ENCODE assay signal across 1 cellular context in genomic region chr17:60160829-60161501, GRCh38.
TF ChIP-seq lines count a peak whose summit lies in the region.

No MANE protein-coding gene starts in this region.

TF ChIP-seq in GM12878, 131 proteins besides CTCF, POLR2A, EP300 and RAD21 (continued from another document and continues in another):
- TF ChIP-seq RELA (IDR thresholded peaks at IDR 0.05; ENCODE audit: borderline replicate concordance, partially characterized antibody) = no peak
- no peak for TF ChIP-seq ZNF207 (IDR thresholded peaks at IDR 0.05; ENCODE audit: borderline replicate concordance)
- no peak for TF ChIP-seq PML (IDR thresholded peaks at IDR 0.05; ENCODE audit: low read length)
- TF ChIP-seq SREBF1 (IDR thresholded peaks at IDR 0.05; ENCODE audit: low read length) = no peak
- no peak for TF ChIP-seq USF1 (IDR thresholded peaks at IDR 0.05; ENCODE audit: borderline replicate concordance, extremely low read length, insufficient read depth, low read depth, low read length)
- TF ChIP-seq HCFC1 (IDR thresholded peaks at IDR 0.05; ENCODE audit: low read length) = no peak
- TF ChIP-seq BHLHE40 (IDR thresholded peaks at IDR 0.05; ENCODE audit: borderline replicate concordance in 1 of 2, low read depth in 2 of 2, low read length in 1 of 2) = no peak
- no peak for TF ChIP-seq JUNB (IDR thresholded peaks at IDR 0.05)
- no peak for TF ChIP-seq NKRF (conservative IDR thresholded peaks at IDR 0.05)
- TF ChIP-seq NR2F1 (conservative IDR thresholded peaks at IDR 0.05) = no peak
- no peak for TF ChIP-seq JUND (IDR thresholded peaks at IDR 0.05; ENCODE audit: low read depth, low read length)
- no peak for TF ChIP-seq E4F1 (IDR thresholded peaks at IDR 0.05; ENCODE audit: borderline replicate concordance, partially characterized antibody)
- no peak for TF ChIP-seq BRCA1 (IDR thresholded peaks at IDR 0.05; ENCODE audit: low read depth, low read length)
- TF ChIP-seq BCL11A (IDR thresholded peaks at IDR 0.05; ENCODE audit: low read depth, low read length) = no peak
- TF ChIP-seq SRF (IDR thresholded peaks at IDR 0.05; ENCODE audit: low read depth in 2 of 2, low read length in 2 of 2) = no peak
- TF ChIP-seq GATAD2B (conservative IDR thresholded peaks at IDR 0.05; ENCODE audit: low read depth) = no peak
- TF ChIP-seq SMAD5 (IDR thresholded peaks at IDR 0.05; ENCODE audit: low read depth) = no peak
- TF ChIP-seq IKZF2 (IDR thresholded peaks at IDR 0.05) = peak; percentile 16 to 35; a peak in 1 of 4 replicates
- 0 out of 2 replicates have a peak, but pooled peaks have one; percentile 18 for TF ChIP-seq SMARCA5 (IDR thresholded peaks at IDR 0.05)
- peak; percentile 48; the same call in 1 of the 2 replicates for TF ChIP-seq IKZF1 (conservative IDR thresholded peaks at IDR 0.05)
- no peak for TF ChIP-seq SPI1 (IDR thresholded peaks at IDR 0.05; ENCODE audit: borderline replicate concordance, insufficient read depth, low read depth, low read length)
- no peak for TF ChIP-seq SUZ12 (IDR thresholded peaks at IDR 0.05; ENCODE audit: unreplicated experiment)
- no peak for TF ChIP-seq STAT1 (conservative IDR thresholded peaks at IDR 0.05)
- TF ChIP-seq MXI1 (IDR thresholded peaks at IDR 0.05; ENCODE audit: low read depth, low read length) = no peak
- TF ChIP-seq KLF5 (IDR thresholded peaks at IDR 0.05; ENCODE audit: partially characterized antibody) = no peak
- TF ChIP-seq MEF2B (IDR thresholded peaks at IDR 0.05; ENCODE audit: partially characterized antibody, poor library complexity, severe bottlenecking) = peak; percentile 89
- TF ChIP-seq SREBF2 (IDR thresholded peaks at IDR 0.05; ENCODE audit: low read length) = no peak
- no peak for TF ChIP-seq ZBTB40 (IDR thresholded peaks at IDR 0.05; ENCODE audit: borderline replicate concordance)
- TF ChIP-seq RUNX3 (IDR thresholded peaks at IDR 0.05; ENCODE audit: low read length) = 0 out of 2 replicates have a peak, but pooled peaks have one; percentile 7
- TF ChIP-seq HDAC2 (IDR thresholded peaks at IDR 0.05) = no peak
- no peak for TF ChIP-seq PRDM15 (CRISPR knock-in tag; IDR thresholded peaks at IDR 0.05)
- no peak for TF ChIP-seq ATF7 (IDR thresholded peaks at IDR 0.05; ENCODE audit: low read depth)
- no peak for TF ChIP-seq YBX1 (IDR thresholded peaks at IDR 0.05)
- no peak for TF ChIP-seq MAX (IDR thresholded peaks at IDR 0.05; ENCODE audit: low read depth, low read length)
- TF ChIP-seq CREM (IDR thresholded peaks at IDR 0.05; ENCODE audit: low read depth) = no peak
- TF ChIP-seq ATF2 (IDR thresholded peaks at IDR 0.05; ENCODE audit: low read length) = no peak
- TF ChIP-seq YY1 (IDR thresholded peaks at IDR 0.05; ENCODE audit: low read depth, low read length) = no peak
- 0 out of 4 replicates have a peak, but pooled peaks of 1 of the 2 experiments have one; percentile 58 for TF ChIP-seq ETV6 (conservative IDR thresholded peaks at IDR 0.05 in 1 of 2, IDR thresholded peaks at IDR 0.05 in 1 of 2; ENCODE audit: borderline replicate concordance in 1 of 2, low read depth in 1 of 2)
- TF ChIP-seq KDM1A (IDR thresholded peaks at IDR 0.05; ENCODE audit: borderline replicate concordance) = no peak
- no peak for TF ChIP-seq CUX1 (IDR thresholded peaks at IDR 0.05; ENCODE audit: insufficient replicate concordance, low read depth, low read length)
- no peak for TF ChIP-seq ZSCAN29 (IDR thresholded peaks at IDR 0.05)
- no peak for TF ChIP-seq SUPT20H (IDR thresholded peaks at IDR 0.05; ENCODE audit: borderline replicate concordance, control insufficient read depth, low read depth, low read length)
